1 cellular context compared by ENCODE assay signal in the genomic region with DNA sequence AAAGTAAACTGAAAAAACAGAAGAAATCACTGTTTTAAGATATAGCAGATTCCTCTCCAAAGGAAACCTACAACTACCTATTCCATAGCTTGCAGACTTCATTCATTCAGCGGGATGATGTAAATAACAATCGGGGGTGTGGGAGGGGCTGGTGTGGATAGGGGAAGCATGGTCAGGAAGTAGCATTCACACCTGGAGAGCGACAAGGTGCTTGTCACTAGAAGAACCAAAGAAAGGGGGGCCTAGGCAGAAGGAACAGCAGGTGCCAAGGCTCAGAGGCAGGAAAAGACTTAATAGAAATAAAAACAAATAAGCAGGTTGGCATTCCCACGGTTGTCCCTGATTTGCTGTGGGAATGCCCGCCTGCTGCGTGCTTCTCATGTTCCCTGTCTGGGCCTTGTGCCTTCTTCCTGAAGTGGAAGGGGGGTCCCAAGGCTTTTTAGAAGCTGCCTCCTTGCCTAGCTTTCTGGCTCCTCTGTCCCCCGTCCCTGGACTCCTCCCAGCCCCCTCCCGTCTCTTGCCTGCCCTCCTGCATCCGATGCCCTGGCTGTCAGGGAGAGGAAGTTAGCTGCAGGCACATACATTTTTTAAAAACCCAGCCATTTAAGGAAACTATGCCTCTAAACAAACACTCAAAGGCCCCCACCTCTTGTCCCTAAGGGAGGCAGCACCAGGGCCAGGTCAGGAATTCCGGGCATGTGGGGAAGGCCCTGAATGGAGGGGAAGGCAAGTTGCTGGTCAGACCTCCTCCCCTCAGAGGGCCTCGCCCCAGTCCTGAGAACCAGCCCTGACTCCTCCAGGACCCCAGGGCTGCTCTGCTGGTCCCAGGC.
TF ChIP-seq lines count a peak whose summit lies in the region.

No MANE protein-coding gene starts in this region.

TF ChIP-seq in H1, 55 proteins besides CTCF, POLR2A, EP300 and RAD21 (continued from another document):
- peak; percentile 25 for TF ChIP-seq CTBP2 (IDR thresholded peaks at IDR 0.05; ENCODE audit: borderline replicate concordance, insufficient read depth, insufficient read length, low read length)
- TF ChIP-seq, protein P1, sequence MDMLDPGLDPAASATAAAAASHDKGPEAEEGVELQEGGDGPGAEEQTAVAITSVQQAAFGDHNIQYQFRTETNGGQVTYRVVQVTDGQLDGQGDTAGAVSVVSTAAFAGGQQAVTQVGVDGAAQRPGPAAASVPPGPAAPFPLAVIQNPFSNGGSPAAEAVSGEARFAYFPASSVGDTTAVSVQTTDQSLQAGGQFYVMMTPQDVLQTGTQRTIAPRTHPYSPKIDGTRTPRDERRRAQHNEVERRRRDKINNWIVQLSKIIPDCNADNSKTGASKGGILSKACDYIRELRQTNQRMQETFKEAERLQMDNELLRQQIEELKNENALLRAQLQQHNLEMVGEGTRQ (IDR thresholded peaks at IDR 0.05; ENCODE audit: low read length), result no peak
- no peak for TF ChIP-seq SUZ12 (IDR thresholded peaks at IDR 0.05; ENCODE audit: low read length)
- TF ChIP-seq SP4 (IDR thresholded peaks at IDR 0.05; ENCODE audit: low read length), result no peak
- TF ChIP-seq, protein P2, sequence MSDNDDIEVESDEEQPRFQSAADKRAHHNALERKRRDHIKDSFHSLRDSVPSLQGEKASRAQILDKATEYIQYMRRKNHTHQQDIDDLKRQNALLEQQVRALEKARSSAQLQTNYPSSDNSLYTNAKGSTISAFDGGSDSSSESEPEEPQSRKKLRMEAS (IDR thresholded peaks at IDR 0.05), result peak; percentile 68
- TF ChIP-seq, protein P3, sequence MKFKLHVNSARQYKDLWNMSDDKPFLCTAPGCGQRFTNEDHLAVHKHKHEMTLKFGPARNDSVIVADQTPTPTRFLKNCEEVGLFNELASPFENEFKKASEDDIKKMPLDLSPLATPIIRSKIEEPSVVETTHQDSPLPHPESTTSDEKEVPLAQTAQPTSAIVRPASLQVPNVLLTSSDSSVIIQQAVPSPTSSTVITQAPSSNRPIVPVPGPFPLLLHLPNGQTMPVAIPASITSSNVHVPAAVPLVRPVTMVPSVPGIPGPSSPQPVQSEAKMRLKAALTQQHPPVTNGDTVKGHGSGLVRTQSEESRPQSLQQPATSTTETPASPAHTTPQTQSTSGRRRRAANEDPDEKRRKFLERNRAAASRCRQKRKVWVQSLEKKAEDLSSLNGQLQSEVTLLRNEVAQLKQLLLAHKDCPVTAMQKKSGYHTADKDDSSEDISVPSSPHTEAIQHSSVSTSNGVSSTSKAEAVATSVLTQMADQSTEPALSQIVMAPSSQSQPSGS (IDR thresholded peaks at IDR 0.05; ENCODE audit: low read length), result no peak
- TF ChIP-seq GABPA (IDR thresholded peaks at IDR 0.05; ENCODE audit: borderline replicate concordance, insufficient read depth, low read length), result no peak
- TF ChIP-seq BACH1 (IDR thresholded peaks at IDR 0.05; ENCODE audit: low read length), result no peak
- no peak for TF ChIP-seq RFX5 (IDR thresholded peaks at IDR 0.05; ENCODE audit: borderline replicate concordance, low read depth, low read length)
- no peak for TF ChIP-seq FOSL1 (IDR thresholded peaks at IDR 0.05; ENCODE audit: insufficient read depth, low read depth, low read length)
- TF ChIP-seq EZH2 (IDR thresholded peaks at IDR 0.05; ENCODE audit: low read depth, low read length, severe bottlenecking), result no peak
- TF ChIP-seq TAF1 (IDR thresholded peaks at IDR 0.05; ENCODE audit: low read depth, low read length), result no peak
- TF ChIP-seq SP1 (IDR thresholded peaks at IDR 0.05; ENCODE audit: low read depth, low read length), result 0 out of 2 replicates have a peak, but pooled peaks have one; percentile 44
- TF ChIP-seq TBP (IDR thresholded peaks at IDR 0.05; ENCODE audit: low read depth, low read length), result no peak
- TF ChIP-seq ZNF274 (IDR thresholded peaks at IDR 0.05; ENCODE audit: borderline replicate concordance, extremely low read depth, low read length), result no peak
- no peak for TF ChIP-seq CREB1 (IDR thresholded peaks at IDR 0.05)
- TF ChIP-seq CHD2 (IDR thresholded peaks at IDR 0.05; ENCODE audit: low read length), result no peak
- no peak for TF ChIP-seq RBBP5 (IDR thresholded peaks at IDR 0.05; ENCODE audit: borderline replicate concordance, low read depth, low read length)
- TF ChIP-seq NRF1 (IDR thresholded peaks at IDR 0.05; ENCODE audit: low read depth, low read length), result no peak
- no peak for TF ChIP-seq PHF8 (conservative IDR thresholded peaks at IDR 0.05; ENCODE audit: low read depth, low read length)
- TF ChIP-seq CBX5 (IDR thresholded peaks at IDR 0.05; ENCODE audit: low read depth, low read length), result no peak
- no peak for TF ChIP-seq SIX5 (IDR thresholded peaks at IDR 0.05; ENCODE audit: low read depth, low read length)
- no peak for TF ChIP-seq CEBPB (IDR thresholded peaks at IDR 0.05; ENCODE audit: low read depth, low read length)
- TF ChIP-seq, protein P4, sequence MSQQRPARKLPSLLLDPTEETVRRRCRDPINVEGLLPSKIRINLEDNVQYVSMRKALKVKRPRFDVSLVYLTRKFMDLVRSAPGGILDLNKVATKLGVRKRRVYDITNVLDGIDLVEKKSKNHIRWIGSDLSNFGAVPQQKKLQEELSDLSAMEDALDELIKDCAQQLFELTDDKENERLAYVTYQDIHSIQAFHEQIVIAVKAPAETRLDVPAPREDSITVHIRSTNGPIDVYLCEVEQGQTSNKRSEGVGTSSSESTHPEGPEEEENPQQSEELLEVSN (IDR thresholded peaks at IDR 0.05), result peak; percentile 17; the same call in 1 of the 2 replicates
- no peak for TF ChIP-seq CHD1 (IDR thresholded peaks at IDR 0.05; ENCODE audit: low read depth, low read length)
- TF ChIP-seq SP2 (IDR thresholded peaks at IDR 0.05; ENCODE audit: low read length), result no peak
- TF ChIP-seq EGR1 (IDR thresholded peaks at IDR 0.05; ENCODE audit: borderline replicate concordance, low read depth, low read length), result no peak
- no peak for TF ChIP-seq MAFK (IDR thresholded peaks at IDR 0.05; ENCODE audit: low read depth, low read length)
- no peak for TF ChIP-seq RNF2 (IDR thresholded peaks at IDR 0.05; ENCODE audit: borderline replicate concordance, low read depth, low read length, missing control alignments, poor library complexity, severe bottlenecking)
- TF ChIP-seq SRF (IDR thresholded peaks at IDR 0.05; ENCODE audit: low read depth, low read length), result peak; percentile 64
- TF ChIP-seq NANOG (IDR thresholded peaks at IDR 0.05; ENCODE audit: insufficient read depth, low read depth, low read length, poor library complexity, severe bottlenecking), result peak; percentile 17
- no peak for TF ChIP-seq TAF7 (optimal IDR thresholded peaks at IDR 0.05; ENCODE audit: borderline replicate concordance, low read depth, low read length)
- TF ChIP-seq YY1 (IDR thresholded peaks at IDR 0.05; ENCODE audit: low read depth, low read length), result 0 out of 2 replicates have a peak, but pooled peaks have one; percentile 53
- TF ChIP-seq CBX8 (IDR thresholded peaks at IDR 0.05; ENCODE audit: borderline replicate concordance, low read depth, low read length), result no peak
- TF ChIP-seq, protein P5, sequence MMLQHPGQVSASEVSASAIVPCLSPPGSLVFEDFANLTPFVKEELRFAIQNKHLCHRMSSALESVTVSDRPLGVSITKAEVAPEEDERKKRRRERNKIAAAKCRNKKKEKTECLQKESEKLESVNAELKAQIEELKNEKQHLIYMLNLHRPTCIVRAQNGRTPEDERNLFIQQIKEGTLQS (IDR thresholded peaks at IDR 0.05; ENCODE audit: insufficient read depth, low read depth, low read length), result no peak
- peak in 1 of 2 experiments; percentile 58; a peak in 1 of 4 replicates for TF ChIP-seq HDAC2 (IDR thresholded peaks at IDR 0.05; ENCODE audit: borderline replicate concordance in 1 of 2, low read depth in 2 of 2, low read length in 2 of 2)
- no peak for TF ChIP-seq KDM5A (IDR thresholded peaks at IDR 0.05; ENCODE audit: low read length)
- TF ChIP-seq, protein P6, sequence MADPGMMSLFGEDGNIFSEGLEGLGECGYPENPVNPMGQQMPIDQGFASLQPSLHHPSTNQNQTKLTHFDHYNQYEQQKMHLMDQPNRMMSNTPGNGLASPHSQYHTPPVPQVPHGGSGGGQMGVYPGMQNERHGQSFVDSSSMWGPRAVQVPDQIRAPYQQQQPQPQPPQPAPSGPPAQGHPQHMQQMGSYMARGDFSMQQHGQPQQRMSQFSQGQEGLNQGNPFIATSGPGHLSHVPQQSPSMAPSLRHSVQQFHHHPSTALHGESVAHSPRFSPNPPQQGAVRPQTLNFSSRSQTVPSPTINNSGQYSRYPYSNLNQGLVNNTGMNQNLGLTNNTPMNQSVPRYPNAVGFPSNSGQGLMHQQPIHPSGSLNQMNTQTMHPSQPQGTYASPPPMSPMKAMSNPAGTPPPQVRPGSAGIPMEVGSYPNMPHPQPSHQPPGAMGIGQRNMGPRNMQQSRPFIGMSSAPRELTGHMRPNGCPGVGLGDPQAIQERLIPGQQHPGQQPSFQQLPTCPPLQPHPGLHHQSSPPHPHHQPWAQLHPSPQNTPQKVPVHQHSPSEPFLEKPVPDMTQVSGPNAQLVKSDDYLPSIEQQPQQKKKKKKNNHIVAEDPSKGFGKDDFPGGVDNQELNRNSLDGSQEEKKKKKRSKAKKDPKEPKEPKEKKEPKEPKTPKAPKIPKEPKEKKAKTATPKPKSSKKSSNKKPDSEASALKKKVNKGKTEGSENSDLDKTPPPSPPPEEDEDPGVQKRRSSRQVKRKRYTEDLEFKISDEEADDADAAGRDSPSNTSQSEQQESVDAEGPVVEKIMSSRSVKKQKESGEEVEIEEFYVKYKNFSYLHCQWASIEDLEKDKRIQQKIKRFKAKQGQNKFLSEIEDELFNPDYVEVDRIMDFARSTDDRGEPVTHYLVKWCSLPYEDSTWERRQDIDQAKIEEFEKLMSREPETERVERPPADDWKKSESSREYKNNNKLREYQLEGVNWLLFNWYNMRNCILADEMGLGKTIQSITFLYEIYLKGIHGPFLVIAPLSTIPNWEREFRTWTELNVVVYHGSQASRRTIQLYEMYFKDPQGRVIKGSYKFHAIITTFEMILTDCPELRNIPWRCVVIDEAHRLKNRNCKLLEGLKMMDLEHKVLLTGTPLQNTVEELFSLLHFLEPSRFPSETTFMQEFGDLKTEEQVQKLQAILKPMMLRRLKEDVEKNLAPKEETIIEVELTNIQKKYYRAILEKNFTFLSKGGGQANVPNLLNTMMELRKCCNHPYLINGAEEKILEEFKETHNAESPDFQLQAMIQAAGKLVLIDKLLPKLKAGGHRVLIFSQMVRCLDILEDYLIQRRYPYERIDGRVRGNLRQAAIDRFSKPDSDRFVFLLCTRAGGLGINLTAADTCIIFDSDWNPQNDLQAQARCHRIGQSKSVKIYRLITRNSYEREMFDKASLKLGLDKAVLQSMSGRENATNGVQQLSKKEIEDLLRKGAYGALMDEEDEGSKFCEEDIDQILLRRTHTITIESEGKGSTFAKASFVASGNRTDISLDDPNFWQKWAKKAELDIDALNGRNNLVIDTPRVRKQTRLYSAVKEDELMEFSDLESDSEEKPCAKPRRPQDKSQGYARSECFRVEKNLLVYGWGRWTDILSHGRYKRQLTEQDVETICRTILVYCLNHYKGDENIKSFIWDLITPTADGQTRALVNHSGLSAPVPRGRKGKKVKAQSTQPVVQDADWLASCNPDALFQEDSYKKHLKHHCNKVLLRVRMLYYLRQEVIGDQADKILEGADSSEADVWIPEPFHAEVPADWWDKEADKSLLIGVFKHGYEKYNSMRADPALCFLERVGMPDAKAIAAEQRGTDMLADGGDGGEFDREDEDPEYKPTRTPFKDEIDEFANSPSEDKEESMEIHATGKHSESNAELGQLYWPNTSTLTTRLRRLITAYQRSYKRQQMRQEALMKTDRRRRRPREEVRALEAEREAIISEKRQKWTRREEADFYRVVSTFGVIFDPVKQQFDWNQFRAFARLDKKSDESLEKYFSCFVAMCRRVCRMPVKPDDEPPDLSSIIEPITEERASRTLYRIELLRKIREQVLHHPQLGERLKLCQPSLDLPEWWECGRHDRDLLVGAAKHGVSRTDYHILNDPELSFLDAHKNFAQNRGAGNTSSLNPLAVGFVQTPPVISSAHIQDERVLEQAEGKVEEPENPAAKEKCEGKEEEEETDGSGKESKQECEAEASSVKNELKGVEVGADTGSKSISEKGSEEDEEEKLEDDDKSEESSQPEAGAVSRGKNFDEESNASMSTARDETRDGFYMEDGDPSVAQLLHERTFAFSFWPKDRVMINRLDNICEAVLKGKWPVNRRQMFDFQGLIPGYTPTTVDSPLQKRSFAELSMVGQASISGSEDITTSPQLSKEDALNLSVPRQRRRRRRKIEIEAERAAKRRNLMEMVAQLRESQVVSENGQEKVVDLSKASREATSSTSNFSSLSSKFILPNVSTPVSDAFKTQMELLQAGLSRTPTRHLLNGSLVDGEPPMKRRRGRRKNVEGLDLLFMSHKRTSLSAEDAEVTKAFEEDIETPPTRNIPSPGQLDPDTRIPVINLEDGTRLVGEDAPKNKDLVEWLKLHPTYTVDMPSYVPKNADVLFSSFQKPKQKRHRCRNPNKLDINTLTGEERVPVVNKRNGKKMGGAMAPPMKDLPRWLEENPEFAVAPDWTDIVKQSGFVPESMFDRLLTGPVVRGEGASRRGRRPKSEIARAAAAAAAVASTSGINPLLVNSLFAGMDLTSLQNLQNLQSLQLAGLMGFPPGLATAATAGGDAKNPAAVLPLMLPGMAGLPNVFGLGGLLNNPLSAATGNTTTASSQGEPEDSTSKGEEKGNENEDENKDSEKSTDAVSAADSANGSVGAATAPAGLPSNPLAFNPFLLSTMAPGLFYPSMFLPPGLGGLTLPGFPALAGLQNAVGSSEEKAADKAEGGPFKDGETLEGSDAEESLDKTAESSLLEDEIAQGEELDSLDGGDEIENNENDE (IDR thresholded peaks at IDR 0.05; ENCODE audit: insufficient replicate concordance, low read length), result no peak
- TF ChIP-seq SIN3A (conservative IDR thresholded peaks at IDR 0.05 in 1 of 2, IDR thresholded peaks at IDR 0.05 in 1 of 2; ENCODE audit: low read depth in 1 of 2, low read length in 2 of 2), result no peak
- no peak for TF ChIP-seq GTF2F1 (IDR thresholded peaks at IDR 0.05; ENCODE audit: borderline replicate concordance, low read depth, low read length)
- no peak for TF ChIP-seq BRCA1 (IDR thresholded peaks at IDR 0.05; ENCODE audit: low read depth, low read length)
- TF ChIP-seq SAP30 (IDR thresholded peaks at IDR 0.05; ENCODE audit: insufficient read depth, insufficient replicate concordance, low read length), result no peak
- TF ChIP-seq ASH2L (IDR thresholded peaks at IDR 0.05; ENCODE audit: low read length), result peak; percentile 67
- TF ChIP-seq POU5F1 (IDR thresholded peaks at IDR 0.05; ENCODE audit: low read depth, low read length), result no peak
- no peak for TF ChIP-seq JUND (IDR thresholded peaks at IDR 0.05; ENCODE audit: low read length)
- TF ChIP-seq RXRA (IDR thresholded peaks at IDR 0.05; ENCODE audit: insufficient read depth, low read depth, low read length), result no peak
- TF ChIP-seq KDM4A (IDR thresholded peaks at IDR 0.05; ENCODE audit: low read depth, low read length, severe bottlenecking), result no peak
- TF ChIP-seq TCF12 (IDR thresholded peaks at IDR 0.05; ENCODE audit: low read depth, low read length), result 0 out of 2 replicates have a peak, but pooled peaks have one; percentile 27
- no peak for TF ChIP-seq JUN (IDR thresholded peaks at IDR 0.05; ENCODE audit: low read depth, low read length)
